In genomic region chr2:136205615-136206014, GRCh38 we compare ENCODE assay signal across 23 cellular contexts.
DNase-seq lines count a peak whose midpoint lies in the region; ATAC-seq and TF ChIP-seq lines count a peak whose summit lies in the region.
"Had no signal": no experiment of that assay in that cellular context is flagged by ENCODE, and none has a peak within 500 bp of the region (broad histone marks: within the 10 kb centered on the region; RNA-seq: fewer than 3 reads in every experiment).

No MANE protein-coding gene starts in this region.

- H3K27ac ChIP-seq in left ventricle myocardium inferior (replicated peaks), result no peak overlapping the region
- peak overlapping the region; percentile 94 for H3K27ac ChIP-seq in SU-DHL-6 (ENCODE audit: low read depth, low read length)
- peak overlapping the region in 1 of 2 donors; percentile 48 for H3K27ac ChIP-seq in left lung
- H3K27ac ChIP-seq: GM23248, lower lobe of right lung, psoas muscle, testis had no signal

- H3K27me3 ChIP-seq in left ventricle myocardium inferior (ENCODE audit: low read depth) (peaks cover 12% of the 10 kb centered on the region), SU-DHL-6 (ENCODE audit: low read length) (no peaks in the 10 kb centered on the region), left lung (no peaks in the 10 kb centered on the region)
- H3K27me3 ChIP-seq: testis had no signal

- DNase-seq in Right ventricle myocardium superior (no peak), left ventricle myocardium inferior (no peak), left lung (no peak)
- DNase-seq: ACHN; activated CD4-positive, alpha-beta T cell treated with anti-CD3 and anti-CD28 coated beads for 4 hours; activated effector memory CD4-positive, alpha-beta T cell treated with anti-CD3 and anti-CD28 coated beads, Interleukin-2, amount 50 U/mL, for 16 hours; endodermal cell; GM23248; IMR-90; lower lobe of right lung; natural killer cell; NCI-H1436 treated with DMSO at 0.1 percent for 48 hours; NCI-H2081 treated with DMSO at 0.1 percent for 48 hours; NCI-H226; occipital lobe; psoas muscle; stimulated activated naive CD8-positive, alpha-beta T cell treated with anti-CD3 and anti-CD28 coated beads, Interleukin-15, Interleukin-2, amounts not matched to agents 100 U/mL and 50 U/mL, for 24 hours; T-helper 9 cell; testis had no signal

- H3K4me3 ChIP-seq in left ventricle myocardium inferior (no peak overlapping the region), SU-DHL-6 (ENCODE audit: insufficient read depth, low read length, poor library complexity, severe bottlenecking) (peak overlapping the region; percentile 19), left lung (no peak overlapping the region)
- H3K4me3 ChIP-seq: GM23248, lower lobe of right lung, psoas muscle, testis had no signal

- H3K9me2 ChIP-seq in SU-DHL-6 (replicated peaks; ENCODE audit: insufficient read depth, low read length), result no peaks in the 10 kb centered on the region

- H3F3A ChIP-seq in SU-DHL-6 (ENCODE audit: insufficient read depth), result peaks cover 20% of the 10 kb centered on the region

- H3K4me1 ChIP-seq in left ventricle myocardium inferior, result no peaks in the 10 kb centered on the region
- peaks cover 0 to 39% of the 10 kb centered on the region in 2 donors for H3K4me1 ChIP-seq in left lung
- H3K4me1 ChIP-seq: psoas muscle had no signal

- H3K79me2 ChIP-seq in SU-DHL-6 (ENCODE audit: insufficient read depth, low read length), result no peaks in the 10 kb centered on the region

- peaks cover 16% of the 10 kb centered on the region for H3K9me3 ChIP-seq in left ventricle myocardium inferior (replicated peaks)
- H3K9me3 ChIP-seq in SU-DHL-6 (ENCODE audit: insufficient read depth, low read length), result peaks cover 11% of the 10 kb centered on the region; the same call in 1 of the 2 replicates
- H3K9me3 ChIP-seq in left lung, result peaks cover 0 to 12% of the 10 kb centered on the region in 2 donors
- H3K9me3 ChIP-seq: psoas muscle, testis had no signal

- intact Hi-C loops in Right ventricle myocardium superior (cut with DNase I), result no loop called here
- intact Hi-C loops in left ventricle myocardium inferior (cut with micrococcal nuclease), result no loop called here
- intact Hi-C loops in left lung (cut with DNase I), result no loop called here

- H3K36me3 ChIP-seq in left ventricle myocardium inferior (no peaks in the 10 kb centered on the region), SU-DHL-6 (ENCODE audit: low read length) (peaks cover 8% of the 10 kb centered on the region; the same call in 1 of the 2 replicates), left lung (no peaks in the 10 kb centered on the region)
- H3K36me3 ChIP-seq: lower lobe of right lung had no signal

- H3K9ac ChIP-seq in SU-DHL-6 (ENCODE audit: low read length), result peak overlapping the region; percentile 56
- H3K9ac ChIP-seq: GM23248 had no signal

- TF ChIP-seq CTCF in left ventricle myocardium inferior (IDR thresholded peaks at IDR 0.05; ENCODE audit: borderline replicate concordance) (no peak), SU-DHL-6 (IDR thresholded peaks at IDR 0.05; ENCODE audit: insufficient read depth, low read length, poor library complexity, severe bottlenecking) (no peak), left lung (IDR thresholded peaks at IDR 0.05) (no peak)

- no peak overlapping the region for H2AFZ ChIP-seq in SU-DHL-6 (ENCODE audit: low read depth, low read length, severe bottlenecking)
- H2AFZ ChIP-seq: GM23248 had no signal

- ATAC-seq in Right ventricle myocardium superior (ENCODE audit: poor library complexity) (peak; percentile 80), left lung (peak; percentile 46), GM21367 (IDR thresholded peaks at IDR 0.05; ENCODE audit: unreplicated experiment) (no peak), HG03135 (IDR thresholded peaks at IDR 0.05; ENCODE audit: unreplicated experiment) (no peak), GM21619 (IDR thresholded peaks at IDR 0.05; ENCODE audit: unreplicated experiment) (no peak)
- ATAC-seq: natural killer cell; psoas muscle; stimulated activated naive CD8-positive, alpha-beta T cell treated with anti-CD3 and anti-CD28 coated beads, Interleukin-15, Interleukin-2, amounts not matched to agents 100 U/mL and 50 U/mL, for 24 hours had no signal

- H4K20me1 ChIP-seq in SU-DHL-6 (ENCODE audit: low read depth, low read length), result no peaks in the 10 kb centered on the region

- peak overlapping the region; percentile 73 for H3K4me2 ChIP-seq in SU-DHL-6 (ENCODE audit: low read depth, low read length, poor library complexity, severe bottlenecking)

Comparison
In these comparisons a context has a peak if more than half of its experiments do, and no peak if none do; other contexts are left out.
1. ATAC-seq: peak in Right ventricle myocardium superior (single experiment) and left lung (single experiment); none in GM21367 (single experiment), HG03135 (single experiment) and GM21619 (single experiment).